ENCODE assay signal across 18 cellular contexts in the genomic region with DNA sequence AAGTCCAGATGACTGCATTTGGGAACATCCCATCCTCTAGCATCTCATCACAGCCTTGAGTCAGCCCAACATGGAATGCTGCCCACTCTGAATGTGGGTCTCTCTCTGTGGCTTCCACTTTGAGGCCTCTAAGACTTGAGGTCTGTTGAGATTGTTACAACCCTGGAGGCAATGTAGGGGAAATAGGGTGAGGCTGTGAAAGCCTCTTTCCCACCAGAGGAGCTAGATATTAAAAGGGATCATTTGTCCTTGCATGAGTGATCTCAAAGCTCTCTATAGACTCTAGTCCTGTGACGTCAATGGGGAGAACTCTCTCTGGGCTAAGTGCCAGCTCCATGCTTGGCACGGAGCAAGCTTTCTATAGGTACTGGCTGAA. TPM values are rescaled to one million over a fixed set of nuclear protein-coding genes. Genes with fewer than 3 reads are reported as not detected.
DNase-seq lines count a peak whose midpoint lies in the region; TF ChIP-seq lines count a peak whose summit lies in the region.
"Had no signal": no experiment of that assay in that cellular context is flagged by ENCODE, and none has a peak within 500 bp of the region (broad histone marks: within the 10 kb centered on the region; RNA-seq: fewer than 3 reads in every experiment).

No MANE protein-coding gene starts in this region.

- H3K36me3 Mint-ChIP-seq in MCF 10A (ENCODE audit: insufficient read depth, unreplicated experiment), result no peaks in the 10 kb centered on the region
- H3K36me3 Mint-ChIP-seq in CD8-positive, alpha-beta memory T cell, result peaks cover 0 to 4% (median 0%) of the 10 kb centered on the region in 3 donors
- H3K36me3 Mint-ChIP-seq: mesothelial cell of epicardium had no signal

- TF ChIP-seq POLR2A in breast epithelium (IDR thresholded peaks at IDR 0.05), result no peak

- no peak overlapping the region for H2AFZ ChIP-seq in Karpas-422 (ENCODE audit: low read length)

- H3K4me1 ChIP-seq in breast epithelium, result no peaks in the 10 kb centered on the region
- no peaks in the 10 kb centered on the region for H3K4me1 ChIP-seq in Karpas-422 (ENCODE audit: low read length)
- H3K4me1 ChIP-seq in CD8-positive, alpha-beta memory T cell (ENCODE audit: insufficient read depth, low read length), result no peaks in the 10 kb centered on the region

- H3K4me3 ChIP-seq in breast epithelium (no peak overlapping the region), Karpas-422 (ENCODE audit: low read length) (no peak overlapping the region)
- no peak overlapping the region for H3K4me3 ChIP-seq in CD8-positive, alpha-beta memory T cell (ENCODE audit: low read length)
- H3K4me3 ChIP-seq: heart right ventricle, right atrium auricular region had no signal

- no peak overlapping the region for H3K4me2 ChIP-seq in Karpas-422 (ENCODE audit: low read depth, low read length, poor library complexity, severe bottlenecking)

- no peaks in the 10 kb centered on the region for H3K27me3 Mint-ChIP-seq in MCF 10A (ENCODE audit: insufficient read depth, unreplicated experiment)
- no peaks in the 10 kb centered on the region for H3K27me3 Mint-ChIP-seq in CD8-positive, alpha-beta memory T cell

- no peaks in the 10 kb centered on the region for H3K9me3 Mint-ChIP-seq in MCF 10A (ENCODE audit: unreplicated experiment)
- no peaks in the 10 kb centered on the region for H3K9me3 Mint-ChIP-seq in CD8-positive, alpha-beta memory T cell
- H3K9me3 Mint-ChIP-seq: activated T-helper 2 cell treated with anti-CD3 and anti-CD28 coated beads, Interferon-gamma antibody, Interleukin-2, Interleukin-4, amounts not matched to agents 10 μg/mL and 5 μg/mL and 100 μg/mL, durations not matched to agents 14 hours and 24 hours and 36 hours; mesothelial cell of epicardium had no signal

- peaks cover 16% of the 10 kb centered on the region for H3K4me1 Mint-ChIP-seq in MCF 10A (ENCODE audit: insufficient read depth, unreplicated experiment)
- peaks cover 6 to 25% (median 13%) of the 10 kb centered on the region in 3 donors for H3K4me1 Mint-ChIP-seq in CD8-positive, alpha-beta memory T cell
- H3K4me1 Mint-ChIP-seq: mesothelial cell of epicardium had no signal

- H3K9me2 ChIP-seq in Karpas-422 (replicated peaks; ENCODE audit: insufficient read depth, low read length), result no peaks in the 10 kb centered on the region

- H3K27me3 ChIP-seq in breast epithelium (no peaks in the 10 kb centered on the region), Karpas-422 (ENCODE audit: low read length) (no peaks in the 10 kb centered on the region)
- no peaks in the 10 kb centered on the region for H3K27me3 ChIP-seq in CD8-positive, alpha-beta memory T cell (ENCODE audit: insufficient read depth, low read length, poor library complexity, severe bottlenecking)
- H3K27me3 ChIP-seq: right atrium auricular region had no signal

- CTCF ChIA-PET in MCF 10A (lab: Yijun Ruan, JAX), result interaction anchor here (0.6 to 1.8 kb wide), 5 partner anchors 16 to 51 kb away, joined by 3 to 7 read pairs (median 4); no protein-coding TSS in a partner anchor
- CTCF ChIA-PET in CD8-positive, alpha-beta memory T cell (lab: Charles Lee), result interaction anchor here (1.1 to 1.2 kb wide), 2 partner anchors 25 to 51 kb away, joined by 3 to 4 read pairs; no protein-coding TSS in a partner anchor

- BruUV-seq in MCF 10A (replicated peaks; lab: Mats Ljungman, UMichigan), result no TSS peak

- DNase-seq in MCF 10A (ENCODE audit: unreplicated experiment) (peak; percentile 88), breast epithelium (ENCODE audit: low spot score in 2 of 2) (no peak), NCI-H187 treated with DMSO at 0.1 percent for 48 hours (lab: John Stamatoyannopoulos, UW) (peak; percentile 60), SHP77 treated with DMSO at 0.1 percent for 48 hours (lab: John Stamatoyannopoulos, UW) (peak; percentile 97), Karpas-422 (no peak), NCI-H146 treated with DMSO at 0.1 percent for 48 hours (lab: John Stamatoyannopoulos, UW; ENCODE audit: unreplicated experiment) (no peak)
- DNase-seq in CD8-positive, alpha-beta memory T cell, result no peak
- DNase-seq in stimulated activated CD4-positive, alpha-beta T cell treated with anti-CD3 and anti-CD28 coated beads, Interleukin-12 subunit alpha, Interleukin-12 subunit beta, amount 100 ng/mL, for 4 hours, result no peak
- DNase-seq: anterior cingulate cortex; DND-41; heart right ventricle; NCI-H146; stimulated activated CD4-positive, alpha-beta T cell treated with anti-CD3 and anti-CD28 coated beads, Interleukin-4, amount 100 ng/mL, for 24 hours; SW 1271 had no signal

- no peaks in the 10 kb centered on the region for H3K79me2 ChIP-seq in Karpas-422 (ENCODE audit: low read length)

- intact Hi-C loops in MCF 10A (cut with micrococcal nuclease), result no loop called here
- intact Hi-C loops in breast epithelium (cut with DNase I; ENCODE audit: low total_unique reads), result no loop called here

- POLR2A ChIA-PET in MCF 10A (lab: Yijun Ruan, JAX), result interaction anchor here (0.7 kb wide), 1 partner anchor 509 kb away, joined by 3 read pairs; a partner anchor contains a TSS
- POLR2A ChIA-PET in CD8-positive, alpha-beta memory T cell (lab: Charles Lee), result no interaction called here

- H3K27ac ChIP-seq in breast epithelium (no peak overlapping the region), Karpas-422 (ENCODE audit: low read length) (no peak overlapping the region)
- no peak overlapping the region for H3K27ac ChIP-seq in CD8-positive, alpha-beta memory T cell (ENCODE audit: low read depth, low read length)
- H3K27ac ChIP-seq: heart right ventricle, right atrium auricular region had no signal

- H3K9me3 ChIP-seq in breast epithelium, result no peaks in the 10 kb centered on the region
- H3K9me3 ChIP-seq in Karpas-422 (ENCODE audit: low read length), result no peaks in the 10 kb centered on the region
- H3K9me3 ChIP-seq in CD8-positive, alpha-beta memory T cell (ENCODE audit: low read length), result no peaks in the 10 kb centered on the region
- H3K9me3 ChIP-seq: heart right ventricle, right atrium auricular region had no signal

- H3K9ac ChIP-seq in Karpas-422 (ENCODE audit: low read length), result no peak overlapping the region

- H3K36me3 ChIP-seq in breast epithelium (no peaks in the 10 kb centered on the region), Karpas-422 (ENCODE audit: insufficient read depth, low read length) (no peaks in the 10 kb centered on the region)
- H3K36me3 ChIP-seq in CD8-positive, alpha-beta memory T cell (ENCODE audit: insufficient read depth, low read length), result no peaks in the 10 kb centered on the region
- H3K36me3 ChIP-seq: heart right ventricle, right atrium auricular region had no signal

- TF ChIP-seq CTCF in MCF 10A (IDR thresholded peaks at IDR 0.05; ENCODE audit: unreplicated experiment) (no peak), breast epithelium (IDR thresholded peaks at IDR 0.05) (no peak)

- H3K4me3 Mint-ChIP-seq in MCF 10A (ENCODE audit: unreplicated experiment), result no peak overlapping the region
- H3K4me3 Mint-ChIP-seq in CD8-positive, alpha-beta memory T cell, result no peak overlapping the region
- H3K4me3 Mint-ChIP-seq: mesothelial cell of epicardium had no signal

- no peaks in the 10 kb centered on the region for H4K20me1 ChIP-seq in Karpas-422 (ENCODE audit: insufficient read depth, low read depth, low read length)

- no peak overlapping the region for H3K27ac Mint-ChIP-seq in MCF 10A (ENCODE audit: low read depth, unreplicated experiment)
- peak overlapping the region in 1 of 8 donors; percentile 47 for H3K27ac Mint-ChIP-seq in CD8-positive, alpha-beta memory T cell
- H3K27ac Mint-ChIP-seq: activated T-helper 2 cell treated with anti-CD3 and anti-CD28 coated beads, Interferon-gamma antibody, Interleukin-2, Interleukin-4, amounts not matched to agents 10 μg/mL and 5 μg/mL and 100 μg/mL, durations not matched to agents 14 hours and 24 hours and 36 hours; mesothelial cell of epicardium had no signal

RNA-seq across cellular contexts. Expression of a gene that starts 6.4 kb away (rescaled TPM):
- 0.05 TPM in 1 of 2 replicates, not detected in the other for total RNA-seq in MCF 10A (2022)
- 1 to 10 TPM in 1 of 3 donors, under 1 TPM in 2; 0.33 to 3.2 (median 0.59) TPM for total RNA-seq in breast epithelium
- total RNA-seq in Karpas-422 (2014; rRNA removed; shearing (Covaris generic); ENCODE audit: low replicate concordance), result not detected in 2 replicates
- under 1 TPM; 0.29 to 0.44 TPM for total RNA-seq in CD8-positive, alpha-beta memory T cell
- polyA plus RNA-seq in CD8-positive, alpha-beta memory T cell, result 0.62 TPM
- total RNA-seq: endothelial cell of umbilical vein had no signal

Comparison
In these comparisons a context has a peak if more than half of its experiments do, and no peak if none do; other contexts are left out.
1. DNase-seq: peak in MCF 10A (single experiment), NCI-H187 treated with DMSO at 0.1 percent for 48 hours (single experiment) and SHP77 treated with DMSO at 0.1 percent for 48 hours (single experiment); none in breast epithelium (0 of 2), Karpas-422 (single experiment), NCI-H146 treated with DMSO at 0.1 percent for 48 hours (single experiment), CD8-positive, alpha-beta memory T cell (0 of 5) and stimulated activated CD4-positive, alpha-beta T cell treated with anti-CD3 and anti-CD28 coated beads, Interleukin-12 subunit alpha, Interleukin-12 subunit beta, amount 100 ng/mL, for 4 hours (single experiment).